In the genomic region with DNA sequence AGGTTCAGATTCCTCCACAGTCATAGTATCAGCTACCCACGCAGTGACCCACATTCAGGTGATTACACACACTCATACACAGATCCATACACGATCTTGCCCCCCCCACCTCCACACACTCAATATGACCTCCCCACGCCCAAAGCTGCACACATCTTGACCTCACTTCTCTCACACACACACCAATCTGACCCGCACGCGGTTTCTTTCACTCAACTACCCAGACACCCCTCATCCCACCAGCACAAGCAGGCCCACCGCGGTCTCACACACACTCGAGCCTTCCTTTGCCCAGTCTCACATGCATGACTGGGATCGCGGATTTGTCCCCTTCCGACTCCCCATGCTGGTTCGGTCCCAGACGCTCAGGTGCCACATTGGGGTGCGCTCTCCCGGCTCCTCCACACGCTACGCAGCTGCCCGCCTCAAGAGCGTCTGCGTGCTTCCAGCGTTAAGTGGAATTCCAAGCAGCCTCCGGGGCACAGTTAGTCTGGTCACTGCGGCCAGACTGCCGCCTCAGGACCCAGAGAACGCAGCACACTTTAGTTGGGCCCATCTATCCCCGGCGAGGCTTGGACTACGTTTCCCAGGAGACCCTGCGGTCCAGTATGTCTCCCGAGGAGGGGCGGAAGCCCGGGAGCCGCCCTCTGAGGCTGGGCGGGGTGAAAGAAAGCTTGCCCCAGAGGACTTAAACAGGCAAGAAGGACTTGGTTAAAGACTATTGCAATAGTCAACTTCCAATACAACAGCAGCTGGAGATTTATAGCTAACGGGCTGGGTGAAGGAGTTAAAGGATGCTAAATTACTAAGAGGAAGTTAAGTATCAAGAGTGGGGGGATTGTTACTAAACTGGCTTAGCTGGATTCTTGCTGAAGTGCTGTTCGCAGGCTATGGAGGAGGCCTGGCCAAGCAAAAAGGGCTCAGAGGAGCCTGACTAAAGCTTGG, we compare ENCODE assay signal across 9 cellular contexts.
DNase-seq lines count a peak whose midpoint lies in the region; ATAC-seq and TF ChIP-seq lines count a peak whose summit lies in the region.
"Had no signal": no experiment of that assay in that cellular context is flagged by ENCODE, and none has a peak within 500 bp of the region (broad histone marks: within the 10 kb centered on the region; RNA-seq: fewer than 3 reads in every experiment).

No MANE protein-coding gene starts in this region.

- peaks cover 0 to 1% of the 10 kb centered on the region in 2 donors for H3K9me3 Mint-ChIP-seq in effector memory CD8-positive, alpha-beta T cell

- peaks cover 7% of the 10 kb centered on the region for H3K36me3 Mint-ChIP-seq in effector memory CD8-positive, alpha-beta T cell (ENCODE audit: insufficient read depth)

- no peak overlapping the region for H3K27ac Mint-ChIP-seq in effector memory CD8-positive, alpha-beta T cell
- H3K27ac Mint-ChIP-seq: brain had no signal

- H3K27ac ChIP-seq in C4-2B = peak overlapping the region; percentile 55

- ATAC-seq in GM19351 (IDR thresholded peaks at IDR 0.05; ENCODE audit: unreplicated experiment) (peak; percentile 85), HG03521 (IDR thresholded peaks at IDR 0.05; ENCODE audit: unreplicated experiment) (peak; percentile 84)
- peak; percentile 87 for ATAC-seq in effector memory CD8-positive, alpha-beta T cell (replicated peaks)

- H3K4me3 Mint-ChIP-seq in effector memory CD8-positive, alpha-beta T cell = no peak overlapping the region
- H3K4me3 Mint-ChIP-seq: brain had no signal

- DNase-seq in NCI-H82 treated with DMSO at 0.1 percent for 48 hours (lab: John Stamatoyannopoulos, UW; ENCODE audit: unreplicated experiment) = peak; percentile 83
- DNase-seq in activated CD8-positive, alpha-beta memory T cell treated with anti-CD3 and anti-CD28 coated beads for 24 hours = peak; percentile 92
- DNase-seq in effector memory CD8-positive, alpha-beta T cell = peak; percentile 84 to 87 (median 85)
- peak; percentile 96 for DNase-seq in medulla oblongata (ENCODE audit: extremely low spot score)
- peak; percentile 72 to 83 (median 77) for DNase-seq in stimulated activated CD4-positive, alpha-beta T cell treated with anti-CD3 and anti-CD28 coated beads, TNF-alpha, amount 100 ng/mL, for 4 hours (ENCODE audit: low read depth in 3 of 3)

- no peaks in the 10 kb centered on the region for H3K27me3 Mint-ChIP-seq in effector memory CD8-positive, alpha-beta T cell
- H3K27me3 Mint-ChIP-seq: brain had no signal

- no peak for TF ChIP-seq CTCF in C4-2B (conservative IDR thresholded peaks at IDR 0.05)

- peaks cover 5 to 6% of the 10 kb centered on the region in 2 donors for H3K4me1 Mint-ChIP-seq in effector memory CD8-positive, alpha-beta T cell (ENCODE audit: low read depth in 2 of 2)

Comparison
In these comparisons a context has a peak if more than half of its experiments do, and no peak if none do; other contexts are left out.
1. Peak in every context shown above with its lines: DNase-seq, ATAC-seq and H3K27ac ChIP-seq.